In genomic region chr6:153727910-153728309, GRCh38 we compare ENCODE assay signal across 2 cellular contexts.
A peak's percentile ranks its signal among the peaks of the same experiment; 100 is the strongest.
TF ChIP-seq lines count a peak whose summit lies in the region.

No MANE protein-coding gene starts in this region.

TF ChIP-seq in SK-N-SH treated with all-trans-retinoic acid at 6 μM for 48 hours, 23 proteins besides CTCF, POLR2A, EP300 and RAD21:
- TF ChIP-seq BACH2 (CRISPR knock-in tag; IDR thresholded peaks at IDR 0.05; ENCODE audit: borderline replicate concordance) = no peak
- TF ChIP-seq PATZ1 (CRISPR knock-in tag; IDR thresholded peaks at IDR 0.05; ENCODE audit: borderline replicate concordance) = no peak
- peak; percentile 20; the same call in 1 of the 2 replicates for TF ChIP-seq ISL1 (CRISPR knock-in tag; IDR thresholded peaks at IDR 0.05)

TF ChIP-seq in SK-N-SH, 30 proteins besides CTCF, POLR2A, EP300 and RAD21 (continued from another document):
- no peak for TF ChIP-seq IRF3 (IDR thresholded peaks at IDR 0.05; ENCODE audit: low read depth, low read length)
- no peak for TF ChIP-seq REST (IDR thresholded peaks at IDR 0.05; ENCODE audit: low read depth, low read length)
- no peak for TF ChIP-seq FOSL2 (IDR thresholded peaks at IDR 0.05; ENCODE audit: borderline replicate concordance, low read depth)
TF ChIP-seq in SK-N-SH: peak in this region for 0.
